36 cellular contexts compared by ENCODE assay signal in the genomic region with DNA sequence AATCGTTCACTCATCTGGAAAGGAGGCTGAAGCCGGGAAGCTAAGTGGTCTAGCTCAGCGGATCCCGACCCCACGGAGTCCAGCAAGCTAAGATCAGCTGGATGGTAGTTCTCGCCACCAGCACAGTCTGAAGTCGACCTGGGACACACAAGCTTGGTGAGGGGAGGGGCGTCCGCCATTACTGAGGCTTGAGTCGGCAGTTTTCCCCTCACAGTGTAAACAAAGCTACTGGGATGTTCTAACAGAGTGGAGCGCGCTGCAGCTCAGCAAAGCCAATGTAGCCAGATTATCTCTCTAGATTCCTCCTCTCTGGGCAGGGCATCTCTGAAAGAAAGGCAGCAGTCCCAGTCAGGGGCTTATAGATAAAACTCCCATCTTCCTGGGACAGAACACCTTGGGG.
"Had no signal": no experiment of that assay in that cellular context is flagged by ENCODE, and none has a peak within 500 bp of the region (broad histone marks: within the 10 kb centered on the region; RNA-seq: fewer than 3 reads in every experiment).

No MANE protein-coding gene starts in this region.

- H3K27me3 ChIP-seq: brain microvascular endothelial cell, esophagus muscularis mucosa, foreskin keratinocyte had no signal

- H3K4me3 ChIP-seq: adrenal gland, esophagus muscularis mucosa, gastrocnemius medialis, heart right ventricle had no signal

- H3K27ac Mint-ChIP-seq: activated B cell treated with CpG ODN at 0.5 μM for 24 hours; activated CD8-positive, alpha-beta T cell treated with anti-CD3 and anti-CD28 coated beads for 36 hours; activated naive CD4-positive, alpha-beta T cell treated with anti-CD3 and anti-CD28 coated beads, Interleukin-2, amount 50 U/mL, for 24 hours; activated naive CD8-positive, alpha-beta T cell treated with anti-CD3 and anti-CD28 coated beads for 36 hours; activated naive CD8-positive, alpha-beta T cell treated with anti-CD3 and anti-CD28 coated beads, Interleukin-2, amount 50 U/mL, for 24 hours; activated T-helper 17 cell treated with anti-CD3 and anti-CD28 coated beads, Interleukin-2, amount 50 U/mL, for 72 hours; effector memory CD8-positive, alpha-beta T cell; T-helper 17 cell; T-helper 2 cell treated with Interferon-gamma antibody and Interleukin-4, amounts not matched to agents 5 μg/mL and 100 μg/mL, for 36 hours had no signal

- H3K4me3 Mint-ChIP-seq: activated B cell treated with CpG ODN at 0.5 μM for 24 hours; activated CD8-positive, alpha-beta T cell treated with anti-CD3 and anti-CD28 coated beads for 36 hours; activated naive CD4-positive, alpha-beta T cell treated with anti-CD3 and anti-CD28 coated beads, Interleukin-2, amount 50 U/mL, for 24 hours; activated naive CD8-positive, alpha-beta T cell treated with anti-CD3 and anti-CD28 coated beads for 36 hours; activated naive CD8-positive, alpha-beta T cell treated with anti-CD3 and anti-CD28 coated beads, Interleukin-2, amount 50 U/mL, for 24 hours; activated T-cell treated with anti-CD3 and anti-CD28 coated beads, Interleukin-2, amount 50 U/mL, for 4 hours; activated T-helper 17 cell treated with anti-CD3 and anti-CD28 coated beads, Interleukin-2, amount 50 U/mL, for 72 hours; effector memory CD8-positive, alpha-beta T cell; T-helper 17 cell; T-helper 2 cell treated with Interferon-gamma antibody and Interleukin-4, amounts not matched to agents 5 μg/mL and 100 μg/mL, for 36 hours had no signal

- ATAC-seq: activated CD4-positive, CD25-positive, alpha-beta regulatory T cell treated with anti-CD3 and anti-CD28 coated beads, Interleukin-2, amount 50 U/mL, for 24 hours; activated CD8-positive, alpha-beta T cell treated with anti-CD3 and anti-CD28 coated beads for 36 hours; activated naive CD8-positive, alpha-beta T cell treated with anti-CD3 and anti-CD28 coated beads, Interleukin-2, amount 50 U/mL, for 24 hours; activated T-cell treated with anti-CD3 and anti-CD28 coated beads, Interleukin-2, amount 50 U/mL, for 4 hours; activated T-helper 17 cell treated with anti-CD3 and anti-CD28 coated beads, Interleukin-2, amount 50 U/mL, for 72 hours; effector memory CD8-positive, alpha-beta T cell; foreskin keratinocyte; gastrocnemius medialis; heart right ventricle; T-helper 17 cell had no signal

- H3K4me1 ChIP-seq: adrenal gland, esophagus muscularis mucosa, foreskin keratinocyte, gastrocnemius medialis, heart right ventricle had no signal

- H3K27me3 Mint-ChIP-seq: activated naive CD4-positive, alpha-beta T cell treated with anti-CD3 and anti-CD28 coated beads, Interleukin-2, amount 50 U/mL, for 24 hours; activated naive CD8-positive, alpha-beta T cell treated with anti-CD3 and anti-CD28 coated beads for 36 hours; activated naive CD8-positive, alpha-beta T cell treated with anti-CD3 and anti-CD28 coated beads, Interleukin-2, amount 50 U/mL, for 24 hours had no signal

- H3K4me1 Mint-ChIP-seq: activated B cell treated with CpG ODN at 0.5 μM for 24 hours; activated naive CD4-positive, alpha-beta T cell treated with anti-CD3 and anti-CD28 coated beads, Interleukin-2, amount 50 U/mL, for 24 hours; activated naive CD8-positive, alpha-beta T cell treated with anti-CD3 and anti-CD28 coated beads for 36 hours; activated naive CD8-positive, alpha-beta T cell treated with anti-CD3 and anti-CD28 coated beads, Interleukin-2, amount 50 U/mL, for 24 hours; activated T-helper 17 cell treated with anti-CD3 and anti-CD28 coated beads, Interleukin-2, amount 50 U/mL, for 72 hours; T-helper 17 cell had no signal

- H3K9me3 ChIP-seq: adrenal gland, gastrocnemius medialis had no signal

- H3K36me3 Mint-ChIP-seq: activated naive CD4-positive, alpha-beta T cell treated with anti-CD3 and anti-CD28 coated beads, Interleukin-2, amount 50 U/mL, for 24 hours had no signal

- H3K36me3 ChIP-seq: adrenal gland, brain microvascular endothelial cell, esophagus muscularis mucosa, gastrocnemius medialis, heart right ventricle, WERI-Rb-1 had no signal

- H3K27ac ChIP-seq: adrenal gland, brain microvascular endothelial cell, esophagus muscularis mucosa, foreskin keratinocyte, gastrocnemius medialis, heart right ventricle, WERI-Rb-1 had no signal

- DNase-seq: activated B cell treated with CpG ODN at 0.5 μM for 24 hours; activated CD4-positive, alpha-beta T cell treated with anti-CD3 and anti-CD28 coated beads for 48 hours; activated CD4-positive, alpha-beta T cell treated with anti-CD3 and anti-CD28 coated beads, Interleukin-2, amount 50 U/mL, for 1 hour; activated CD4-positive, alpha-beta T cell treated with anti-CD3 and anti-CD28 coated beads, Interleukin-2, amount 50 U/mL, for 48 hours; activated CD8-positive, alpha-beta memory T cell treated with anti-CD3 and anti-CD28 coated beads for 24 hours; activated CD8-positive, alpha-beta T cell treated with anti-CD3 and anti-CD28 coated beads for 36 hours; activated effector memory CD4-positive, alpha-beta T cell treated with Interleukin-2 at 50 U/mL for 16 hours; activated gamma-delta T cell treated with Interleukin-2 at 50 U/mL for 16 hours; activated naive CD4-positive, alpha-beta T cell treated with Interleukin-2 at 50 U/mL for 16 hours; activated naive CD8-positive, alpha-beta T cell treated with anti-CD3 and anti-CD28 coated beads for 36 hours; activated naive CD8-positive, alpha-beta T cell treated with anti-CD3 and anti-CD28 coated beads, Interleukin-2, amount 50 U/mL, for 24 hours; activated T-cell treated with anti-CD3 and anti-CD28 coated beads, Interleukin-2, amount 50 U/mL, for 4 hours; adrenal gland; amygdala; aorta; brain microvascular endothelial cell; caudate nucleus; cerebellar nuclear complex; cortex of kidney; dermis blood vessel endothelial cell; effector CD4-positive, alpha-beta T cell; effector memory CD8-positive, alpha-beta T cell; erythroblast; foreskin keratinocyte; gastrocnemius medialis; heart right ventricle; T-helper 1 cell; T-helper 17 cell; T1000; WERI-Rb-1 had no signal

- FAIRE-seq: bronchial epithelial cell had no signal
